In the genomic region with DNA sequence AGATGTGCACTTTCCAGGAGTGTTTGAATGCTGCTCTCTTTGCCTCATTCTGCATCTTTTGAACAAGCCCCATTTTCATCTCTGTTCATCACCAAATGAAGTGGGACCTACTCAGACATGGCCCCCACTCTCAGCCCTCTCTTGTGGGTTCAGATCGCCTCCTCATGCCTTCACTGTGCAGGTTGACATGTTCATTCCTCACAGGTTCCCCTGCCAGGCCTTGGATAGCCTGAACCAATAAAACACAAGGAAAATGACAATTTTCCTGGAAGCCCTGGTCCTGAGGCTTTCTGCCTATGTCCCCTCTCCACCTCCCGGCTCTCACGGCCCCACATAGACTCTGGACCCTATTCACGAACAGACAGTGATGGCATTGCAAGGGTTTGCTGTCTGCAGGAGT, we compare ENCODE assay signal across 1 cellular context.
TF ChIP-seq lines count a peak whose summit lies in the region.

No MANE protein-coding gene starts in this region.

TF ChIP-seq in HepG2, 621 proteins besides CTCF, POLR2A, EP300 and RAD21:
- TF ChIP-seq ARHGAP35 (CRISPR knock-in tag; IDR thresholded peaks at IDR 0.05; ENCODE audit: borderline replicate concordance), result no peak
- 0 out of 2 replicates have a peak, but pooled peaks have one; percentile 15 for TF ChIP-seq HNF4A (CRISPR knock-in tag; IDR thresholded peaks at IDR 0.05)
TF ChIP-seq in HepG2: peak in this region for 1.
